In the genomic region with DNA sequence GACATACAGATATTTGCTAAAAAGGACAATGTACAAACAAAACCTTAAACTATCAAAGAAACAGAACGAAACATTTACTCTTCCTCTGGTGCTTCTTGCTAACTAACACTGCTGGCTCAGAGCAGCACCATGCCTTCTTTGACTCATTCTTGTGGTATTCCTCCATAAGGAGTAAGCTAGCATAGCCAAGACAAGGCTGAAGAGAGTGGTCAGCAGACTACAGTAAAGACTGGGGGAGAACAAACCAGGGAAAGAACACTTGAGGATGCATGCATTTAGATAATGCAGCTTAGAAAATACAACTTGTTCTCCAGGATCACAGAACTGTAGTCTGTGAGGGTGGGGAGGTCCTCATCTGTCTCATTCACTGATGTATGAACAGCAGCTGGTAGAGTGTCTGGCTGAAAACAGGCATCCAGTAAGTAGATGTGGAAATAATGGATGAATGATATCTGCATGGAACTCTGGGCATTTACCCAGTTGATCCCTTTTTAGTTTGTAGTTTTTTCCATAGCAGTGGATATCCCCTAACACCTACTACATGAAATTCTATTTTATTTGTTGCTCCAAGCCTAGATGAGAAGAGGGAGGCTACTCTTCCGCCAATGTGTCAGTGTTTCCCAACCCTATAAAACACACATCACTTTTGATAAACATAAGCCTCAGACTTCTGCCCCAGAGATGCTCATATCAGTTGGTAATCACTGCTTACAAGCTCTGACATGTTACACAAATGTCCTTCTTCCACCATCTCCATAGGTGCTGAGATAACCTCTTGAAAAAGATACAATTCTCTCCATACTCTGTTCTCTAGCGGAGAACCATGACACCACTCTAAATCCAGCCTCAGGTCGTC, we compare ENCODE assay signal across 13 cellular contexts. TPM values are rescaled to one million over a fixed set of nuclear protein-coding genes. Genes with fewer than 3 reads are reported as not detected.
DNase-seq lines count a peak whose midpoint lies in the region; ATAC-seq, FAIRE-seq and TF ChIP-seq lines count a peak whose summit lies in the region.
"Had no signal": no experiment of that assay in that cellular context is flagged by ENCODE, and none has a peak within 500 bp of the region (broad histone marks: within the 10 kb centered on the region; RNA-seq: fewer than 3 reads in every experiment).

No MANE protein-coding gene starts in this region.

- H3K4me3 ChIP-seq in AG10803 (ENCODE audit: low read length): no peak overlapping the region
- no peak overlapping the region for H3K4me3 ChIP-seq in endothelial cell of umbilical vein (replicated peaks in 1 of 3; ENCODE audit: insufficient read depth in 1 of 3, low read depth in 1 of 3, low read length in 3 of 3)
- H3K4me3 ChIP-seq in muscle layer of colon (ENCODE audit: low read depth in 1 of 2, low read length in 2 of 2): no peak overlapping the region

- H3K27me3 ChIP-seq in endothelial cell of umbilical vein (ENCODE audit: control insufficient read depth in 2 of 2, insufficient read depth in 2 of 2, low read length in 2 of 2) (no peaks in the 10 kb centered on the region), muscle layer of colon (ENCODE audit: control insufficient read depth in 1 of 2, insufficient read depth in 2 of 2, low read length in 2 of 2) (no peaks in the 10 kb centered on the region)

- TF ChIP-seq POLR2A in endothelial cell of umbilical vein (IDR thresholded peaks at IDR 0.05; ENCODE audit: low read depth, low read length): no peak
- TF ChIP-seq POLR2A in erythroblast (IDR thresholded peaks at IDR 0.05; ENCODE audit: low read length): no peak

- DNase-seq in AG10803 (ENCODE audit: low read depth): peak; percentile 79
- peak; percentile 30 for DNase-seq in RCC 7860 (ENCODE audit: low spot score)
- peak; percentile 80 for DNase-seq in endothelial cell of umbilical vein (ENCODE audit: low read depth, low spot score)
- no peak for DNase-seq in erythroblast (lab: John Stamatoyannopoulos, UW)
- DNase-seq in stimulated activated CD4-positive, alpha-beta T cell treated with anti-CD3 and anti-CD28 coated beads, Interleukin-12 subunit alpha, Interleukin-12 subunit beta, amount 100 ng/mL, for 4 hours: no peak
- DNase-seq: activated CD8-positive, alpha-beta memory T cell treated with anti-CD3 and anti-CD28 coated beads, Interleukin-2, amount 50 U/mL, for 4 hours; CD8-positive, alpha-beta memory T cell; NCI-H1694 treated with DMSO at 0.1 percent for 48 hours; stimulated activated naive CD8-positive, alpha-beta T cell treated with anti-CD3 and anti-CD28 coated beads, Interleukin-15, amount 100 ng/mL, for 72 hours had no signal

- H3K4me1 ChIP-seq in endothelial cell of umbilical vein (ENCODE audit: control insufficient read depth, extremely low read depth, insufficient read depth, low read length) (peaks cover 49% of the 10 kb centered on the region), muscle layer of colon (ENCODE audit: insufficient read depth, low read length) (peaks cover 41% of the 10 kb centered on the region)

- dilution Hi-C loops in endothelial cell of umbilical vein (cut with MboI; ENCODE audit: extremely low pct_ligation_motif_present, low sequenced_read_pairs): no loop called here

- CTCF ChIA-PET in endothelial cell of umbilical vein (lab: Charles Lee): interaction anchor here (0.9 to 1.4 kb wide), 3 partner anchors 11 to 478 kb away, joined by 3 to 13 read pairs (median 4); no protein-coding TSS in a partner anchor

- TF ChIP-seq CTCF in AG10803 (conservative IDR thresholded peaks at IDR 0.05; ENCODE audit: low read length) (no peak), endothelial cell of umbilical vein (IDR thresholded peaks at IDR 0.05; ENCODE audit: extremely low read depth in 1 of 2, insufficient read depth in 1 of 2, low read depth in 1 of 2, low read length in 2 of 2) (no peak)

- intact Hi-C loops in endothelial cell of umbilical vein (cut with micrococcal nuclease): loop anchor here (1.0 to 5.0 kb wide), 2 partner anchors 7 to 838 kb away; partner anchors contain the start of gene SNX19

- H3K36me3 ChIP-seq in endothelial cell of umbilical vein (ENCODE audit: control insufficient read depth in 2 of 2, extremely low read depth in 1 of 2, insufficient read depth in 2 of 2, low read length in 2 of 2): peaks cover 8 to 25% of the 10 kb centered on the region in 2 experiments
- peaks cover 80% of the 10 kb centered on the region for H3K36me3 ChIP-seq in muscle layer of colon (ENCODE audit: insufficient read depth, low read length)

- no peaks in the 10 kb centered on the region for H3K9me1 ChIP-seq in endothelial cell of umbilical vein (replicated peaks; ENCODE audit: control insufficient read depth, extremely low read depth, insufficient read depth, low read length)

- H3K4me2 ChIP-seq in endothelial cell of umbilical vein (ENCODE audit: insufficient read depth, low read length): peak overlapping the region; percentile 39

- H3K9me3 ChIP-seq in endothelial cell of umbilical vein (replicated peaks; ENCODE audit: control insufficient read depth, insufficient read depth, low read length) (no peaks in the 10 kb centered on the region), muscle layer of colon (ENCODE audit: low read length) (no peaks in the 10 kb centered on the region)

- BruUV-seq in endothelial cell of umbilical vein (replicated peaks; lab: Mats Ljungman, UMichigan): no TSS peak

- H2AFZ ChIP-seq in endothelial cell of umbilical vein (ENCODE audit: low read depth, low read length): no peak overlapping the region

- H3K27ac ChIP-seq in endothelial cell of umbilical vein (ENCODE audit: insufficient read depth, low read depth, low read length) (peak overlapping the region; percentile 91), muscle layer of colon (ENCODE audit: low read depth, low read length) (peak overlapping the region; percentile 35)

- no peaks in the 10 kb centered on the region for H4K20me1 ChIP-seq in endothelial cell of umbilical vein (replicated peaks; ENCODE audit: control insufficient read depth, extremely low read depth, insufficient read depth, low read length)

- peak overlapping the region; percentile 34 for H3K9ac ChIP-seq in endothelial cell of umbilical vein (replicated peaks; ENCODE audit: extremely low read depth, insufficient read depth, low read length)
- no peak overlapping the region for H3K9ac ChIP-seq in muscle layer of colon (ENCODE audit: low read length)

- peaks cover 16% of the 10 kb centered on the region for H3K79me2 ChIP-seq in endothelial cell of umbilical vein (ENCODE audit: control insufficient read depth, insufficient read depth, low read length)

- POLR2A ChIA-PET in endothelial cell of umbilical vein (lab: Charles Lee): interaction anchor here (1.9 kb wide), 1 partner anchor 11 kb away, joined by 7 read pairs; no protein-coding TSS in a partner anchor

- no peak for ATAC-seq in HG02798 (IDR thresholded peaks at IDR 0.05; ENCODE audit: poor library complexity, unreplicated experiment)
- no peak for ATAC-seq in HG03520 (IDR thresholded peaks at IDR 0.05; ENCODE audit: unreplicated experiment)
- ATAC-seq: stimulated activated naive CD8-positive, alpha-beta T cell treated with anti-CD3 and anti-CD28 coated beads, Interleukin-15, amount 100 ng/mL, for 72 hours had no signal

- FAIRE-seq in RCC 7860 (lab: Jason Lieb, UNC) (peak; percentile 57), endothelial cell of umbilical vein (lab: Jason Lieb, UNC) (peak; percentile 69)
- FAIRE-seq: colon had no signal

TF ChIP-seq in endothelial cell of umbilical vein, 7 proteins besides CTCF, POLR2A, EP300 and RAD21:
- TF ChIP-seq JUN (IDR thresholded peaks at IDR 0.05; ENCODE audit: borderline replicate concordance, insufficient read depth, insufficient read length, low read depth): peak; percentile 1
- no peak for TF ChIP-seq POLR2AphosphoS5 (IDR thresholded peaks at IDR 0.05; ENCODE audit: insufficient read depth, low read depth, low read length)
TF ChIP-seq in endothelial cell of umbilical vein: peak in this region for 1.

RNA-seq across cellular contexts. Expression of gene SNX19, which starts 7.3 kb away (rescaled TPM):
- total RNA-seq in endothelial cell of umbilical vein: 44.3 and 49.8 TPM in 2 replicates
- polyA plus RNA-seq in endothelial cell of umbilical vein: 36.0 and 37.4 TPM in 2 replicates
- polyA plus RNA-seq in endothelial cell of umbilical vein (2011; cell fraction: cytosol; rRNA removed): 20.5 and 27.7 TPM in 2 replicates
- 70.0 and 83.4 TPM in 2 replicates for polyA plus RNA-seq in endothelial cell of umbilical vein (2011; cell fraction: nucleus; rRNA removed)
- 36.2 and 38.4 TPM in 2 replicates for polyA plus RNA-seq in endothelial cell of umbilical vein (2012)
- 135 and 143 TPM in 2 replicates for polyA minus RNA-seq in endothelial cell of umbilical vein
- polyA minus RNA-seq in endothelial cell of umbilical vein (2011; cell fraction: cytosol; rRNA and poly(A)+ RNA removed): 8.5 TPM
- polyA minus RNA-seq in endothelial cell of umbilical vein (2011; cell fraction: nucleus; rRNA and poly(A)+ RNA removed): 148 and 169 TPM in 2 replicates

Comparison
In these comparisons a context has a peak if more than half of its experiments do, and no peak if none do; other contexts are left out.
1. DNase-seq: peak in AG10803 (single experiment), RCC 7860 (single experiment) and endothelial cell of umbilical vein (single experiment); none in erythroblast (0 of 2) and stimulated activated CD4-positive, alpha-beta T cell treated with anti-CD3 and anti-CD28 coated beads, Interleukin-12 subunit alpha, Interleukin-12 subunit beta, amount 100 ng/mL, for 4 hours (single experiment).